In the genomic region with DNA sequence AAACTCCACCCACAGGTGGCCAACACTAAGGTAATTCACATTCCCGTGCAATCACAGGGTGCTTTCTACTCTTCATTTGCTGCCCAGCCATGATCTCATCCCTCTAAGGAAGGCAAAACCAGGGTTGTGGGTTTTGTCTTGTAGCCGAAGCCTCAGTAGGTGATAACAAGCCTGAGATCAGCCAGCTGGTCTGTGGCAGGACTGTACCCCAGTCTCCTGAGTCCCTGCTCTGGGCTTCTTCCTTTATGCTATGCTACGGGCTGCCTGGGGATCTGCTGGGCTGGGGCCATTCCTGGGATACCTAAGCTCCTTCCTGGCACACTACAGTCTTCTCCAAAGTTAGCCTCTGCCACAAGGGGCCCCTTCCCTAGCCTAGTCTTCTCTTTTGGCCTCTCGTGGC, we compare ENCODE assay signal across 20 cellular contexts. TPM values are rescaled to one million over a fixed set of nuclear protein-coding genes. Genes with fewer than 3 reads are reported as not detected.
DNase-seq lines count a peak whose midpoint lies in the region; ATAC-seq, FAIRE-seq and TF ChIP-seq lines count a peak whose summit lies in the region.
"Had no signal": no experiment of that assay in that cellular context is flagged by ENCODE, and none has a peak within 500 bp of the region (broad histone marks: within the 10 kb centered on the region; RNA-seq: fewer than 3 reads in every experiment).

No MANE protein-coding gene starts in this region.

- no peak overlapping the region for H4K12ac ChIP-seq in trophoblast cell (ENCODE audit: low read depth, low read length)

- no peak overlapping the region for H3K4me3 Mint-ChIP-seq in endodermal cell
- H3K4me3 Mint-ChIP-seq: activated CD4-positive, alpha-beta memory T cell treated with anti-CD3 and anti-CD28 coated beads for 36 hours; mesothelial cell of epicardium; stimulated activated naive CD8-positive, alpha-beta T cell treated with anti-CD3 and anti-CD28 coated beads, Interleukin-15, amount 100 ng/mL, for 72 hours; T-helper 17 cell; type B pancreatic cell had no signal

- H4K8ac ChIP-seq in trophoblast cell (ENCODE audit: low read depth, low read length) = no peak overlapping the region

- no peaks in the 10 kb centered on the region for H3K27me3 ChIP-seq in endodermal cell (ENCODE audit: control insufficient read depth, insufficient read depth, low read length, poor library complexity, severe bottlenecking)
- H3K27me3 ChIP-seq in trophoblast cell (ENCODE audit: insufficient read depth, low read length) = no peaks in the 10 kb centered on the region

- H3K14ac ChIP-seq in trophoblast cell (ENCODE audit: low read length) = no peak overlapping the region

- peaks cover 16% of the 10 kb centered on the region for H3K4me1 Mint-ChIP-seq in endodermal cell

- H3K9me3 Mint-ChIP-seq in endodermal cell = peaks cover 2% of the 10 kb centered on the region
- H3K9me3 Mint-ChIP-seq: activated CD4-positive, alpha-beta memory T cell treated with anti-CD3 and anti-CD28 coated beads for 36 hours; mesothelial cell of epicardium; stimulated activated naive CD8-positive, alpha-beta T cell treated with anti-CD3 and anti-CD28 coated beads, Interleukin-15, amount 100 ng/mL, for 72 hours; type B pancreatic cell had no signal

- H3K18ac ChIP-seq in trophoblast cell (ENCODE audit: low read length) = no peak overlapping the region

- peaks cover 2% of the 10 kb centered on the region for H3K27me3 Mint-ChIP-seq in endodermal cell (ENCODE audit: insufficient read depth)
- H3K27me3 Mint-ChIP-seq: stimulated activated naive CD8-positive, alpha-beta T cell treated with anti-CD3 and anti-CD28 coated beads, Interleukin-15, amount 100 ng/mL, for 72 hours had no signal

- DNase-seq in D721Med (ENCODE audit: insufficient read length, low spot score) (peak; percentile 24), NCI-H226 (peak; percentile 29), endodermal cell (peak; percentile 64), trophoblast cell (peak; percentile 51 to 63)
- no peak for DNase-seq in stimulated activated CD4-positive, alpha-beta T cell treated with anti-CD3 and anti-CD28 coated beads, Interleukin-4, amount 100 ng/mL, for 4 hours
- DNase-seq: activated CD4-positive, alpha-beta memory T cell treated with anti-CD3 and anti-CD28 coated beads for 36 hours; Caco-2; stimulated activated CD4-positive, alpha-beta T cell treated with anti-CD3 and anti-CD28 coated beads, Interleukin-1b, Interleukin-23, amount 100 ng/mL, for 48 hours; stimulated activated naive CD8-positive, alpha-beta T cell treated with anti-CD3 and anti-CD28 coated beads, Interleukin-15, amount 100 ng/mL, for 72 hours; T-helper 17 cell had no signal

- H3K9me3 ChIP-seq in endodermal cell (ENCODE audit: control insufficient read depth, low read length) (no peaks in the 10 kb centered on the region), trophoblast cell (ENCODE audit: insufficient read depth, low read depth, low read length) (no peaks in the 10 kb centered on the region)
- H3K9me3 ChIP-seq: Caco-2, SJSA1 had no signal

- H3K27ac ChIP-seq in endodermal cell (ENCODE audit: low read depth, low read length) (no peak overlapping the region), trophoblast cell (ENCODE audit: low read depth, low read length) (no peak overlapping the region)
- H3K27ac ChIP-seq: SJSA1, VCaP had no signal

- no peak for ATAC-seq in HG03442 (IDR thresholded peaks at IDR 0.05; ENCODE audit: unreplicated experiment)
- no peak for ATAC-seq in HG03439 (IDR thresholded peaks at IDR 0.05; ENCODE audit: unreplicated experiment)
- no peak for ATAC-seq in HG03457 (IDR thresholded peaks at IDR 0.05; ENCODE audit: unreplicated experiment)
- ATAC-seq: stimulated activated naive CD8-positive, alpha-beta T cell treated with anti-CD3 and anti-CD28 coated beads, Interleukin-15, amount 100 ng/mL, for 72 hours; T-helper 17 cell had no signal

- no peaks in the 10 kb centered on the region for H3K36me3 Mint-ChIP-seq in endodermal cell (ENCODE audit: low read depth)
- H3K36me3 Mint-ChIP-seq: activated CD4-positive, alpha-beta memory T cell treated with anti-CD3 and anti-CD28 coated beads for 36 hours; mesothelial cell of epicardium; type B pancreatic cell had no signal

- H3K4me3 ChIP-seq in endodermal cell (ENCODE audit: low read length) (no peak overlapping the region), trophoblast cell (ENCODE audit: low read depth, low read length) (no peak overlapping the region)
- H3K4me3 ChIP-seq: SJSA1 had no signal

- TF ChIP-seq CTCF in D721Med (IDR thresholded peaks at IDR 0.05; ENCODE audit: insufficient read depth, missing control alignments) (no peak), endodermal cell (conservative IDR thresholded peaks at IDR 0.05) (no peak)

- H2BK12ac ChIP-seq in trophoblast cell (ENCODE audit: low read length) = no peak overlapping the region

- no peak overlapping the region for H2AFZ ChIP-seq in trophoblast cell (ENCODE audit: insufficient read depth, low read length, poor library complexity)

- H3K23ac ChIP-seq in trophoblast cell (ENCODE audit: low read length) = no peak overlapping the region

- peaks cover 11% of the 10 kb centered on the region for H3K4me1 ChIP-seq in endodermal cell (ENCODE audit: control insufficient read depth, insufficient read depth, low read length)
- H3K4me1 ChIP-seq in trophoblast cell (ENCODE audit: control insufficient read depth in 1 of 2, insufficient read depth in 2 of 2, low read length in 2 of 2) = no peaks in the 10 kb centered on the region

- no peak overlapping the region for H2BK120ac ChIP-seq in trophoblast cell (ENCODE audit: insufficient read depth, low read length, poor library complexity)

- no peak overlapping the region for H3K4ac ChIP-seq in trophoblast cell (ENCODE audit: low read depth, low read length)

- H2BK5ac ChIP-seq in trophoblast cell (ENCODE audit: low read depth, low read length, poor library complexity) = no peak overlapping the region

- H3K79me1 ChIP-seq in trophoblast cell (ENCODE audit: low read length) = no peaks in the 10 kb centered on the region

- no peak overlapping the region for H3K4me2 ChIP-seq in trophoblast cell (ENCODE audit: low read length)

- H3K79me2 ChIP-seq in trophoblast cell (ENCODE audit: control insufficient read depth, insufficient read depth, low read length, poor library complexity) = no peaks in the 10 kb centered on the region

- H3K36me3 ChIP-seq in endodermal cell (ENCODE audit: control insufficient read depth, insufficient read depth, low read length) = no peaks in the 10 kb centered on the region
- H3K36me3 ChIP-seq in trophoblast cell (ENCODE audit: control insufficient read depth in 1 of 2, insufficient read depth in 2 of 2, low read length in 2 of 2) = no peaks in the 10 kb centered on the region
- H3K36me3 ChIP-seq: SJSA1 had no signal

- 82 to 100% methylated on average over 3 to 4 of the region's 4 CpGs for WGBS in endodermal cell (ENCODE audit: insufficient coverage in 1 of 2, insufficient read length in 1 of 2), 2 experiments
- no CpG with 5 or more reads among the region's 4 CpGs for WGBS in trophoblast cell (ENCODE audit: extremely low coverage, insufficient coverage, insufficient read length)

- no peak overlapping the region for H2AK5ac ChIP-seq in trophoblast cell (ENCODE audit: low read length)

- H4K91ac ChIP-seq in trophoblast cell (ENCODE audit: low read depth, low read length) = no peak overlapping the region

- FAIRE-seq in D721Med (lab: Jason Lieb, UNC) = no peak
- FAIRE-seq: colon, H1 had no signal

- no peak overlapping the region for H3K9ac ChIP-seq in endodermal cell (ENCODE audit: extremely low read depth, low read length, poor library complexity, severe bottlenecking)
- no peak overlapping the region for H3K9ac ChIP-seq in trophoblast cell (ENCODE audit: low read length)

- H3K27ac Mint-ChIP-seq in endodermal cell = no peak overlapping the region
- H3K27ac Mint-ChIP-seq: activated CD4-positive, alpha-beta memory T cell treated with anti-CD3 and anti-CD28 coated beads for 36 hours; mesothelial cell of epicardium; stimulated activated naive CD8-positive, alpha-beta T cell treated with anti-CD3 and anti-CD28 coated beads, Interleukin-15, amount 100 ng/mL, for 72 hours; T-helper 17 cell; type B pancreatic cell had no signal

RNA-seq across cellular contexts. Expression of a gene that starts 9.8 kb away (rescaled TPM):
- 10 to 100 TPM in 1 of 2 donors, 1 to 10 TPM in 1; 8.4 to 12.1 TPM for total RNA-seq in endodermal cell
- 10.6 TPM for polyA plus RNA-seq in endodermal cell (2013, experiment 1 of 2)
- 9.6 TPM for polyA plus RNA-seq in endodermal cell (2013, experiment 2 of 2)
- 0.68 and 1.1 TPM in 2 replicates for polyA plus RNA-seq in trophoblast cell (2013)
- total RNA-seq: SJSA1 had no signal

RNA-seq across cellular contexts. Expression of a gene that starts 29.0 kb away (rescaled TPM):
- total RNA-seq in endodermal cell = 10 to 100 TPM; 88.9 to 89.7 TPM
- 76.9 TPM for polyA plus RNA-seq in endodermal cell (2013, experiment 1 of 2)
- 71.9 TPM for polyA plus RNA-seq in endodermal cell (2013, experiment 2 of 2)
- 46.3 and 46.7 TPM in 2 replicates for polyA plus RNA-seq in trophoblast cell (2013)

RNA-seq across cellular contexts. Expression of a gene that starts 49.7 kb away (rescaled TPM):
- not detected for total RNA-seq in endodermal cell
- polyA plus RNA-seq in endodermal cell (2013, experiment 1 of 2) = not detected
- polyA plus RNA-seq in endodermal cell (2013, experiment 2 of 2) = not detected
- not detected in 2 replicates for polyA plus RNA-seq in trophoblast cell (2013)
- total RNA-seq: activated CD4-positive, alpha-beta memory T cell treated with anti-CD3 and anti-CD28 coated beads for 36 hours; Caco-2; G401; H1; mesothelial cell of epicardium; SJSA1; T-helper 17 cell had no signal
- polyA plus RNA-seq: H1 had no signal

Comparison
In these comparisons a context has a peak if more than half of its experiments do, and no peak if none do; other contexts are left out.
1. DNase-seq: peak in D721Med (single experiment), NCI-H226 (single experiment), endodermal cell (single experiment) and trophoblast cell (2 of 2); none in stimulated activated CD4-positive, alpha-beta T cell treated with anti-CD3 and anti-CD28 coated beads, Interleukin-4, amount 100 ng/mL, for 4 hours (0 of 2).